ENCODE assay signal across 1 cellular context in genomic region chr6:36131517-36132220, GRCh38.
TF ChIP-seq lines count a peak whose summit lies in the region.

No MANE protein-coding gene starts in this region.

TF ChIP-seq in K562, 482 proteins besides CTCF, POLR2A, EP300 and RAD21 (continued from another document and continues in another):
- no peak for TF ChIP-seq AFF4 (CRISPR knock-in tag; IDR thresholded peaks at IDR 0.05)
- no peak for TF ChIP-seq ID3 (CRISPR knock-in tag; IDR thresholded peaks at IDR 0.05)
- 0 out of 2 replicates have a peak, but pooled peaks have one; percentile 43 for TF ChIP-seq ID3 (tag; IDR thresholded peaks at IDR 0.05)
- TF ChIP-seq HNRNPL (IDR thresholded peaks at IDR 0.05; ENCODE audit: low read depth, low read length) = no peak
- TF ChIP-seq DEAF1 (CRISPR knock-in tag; IDR thresholded peaks at IDR 0.05) = no peak
- TF ChIP-seq ZNF165 (CRISPR knock-in tag; IDR thresholded peaks at IDR 0.05; ENCODE audit: borderline replicate concordance) = no peak
- no peak for TF ChIP-seq TCF15 (CRISPR knock-in tag; IDR thresholded peaks at IDR 0.05)
- TF ChIP-seq TCFL5 (CRISPR knock-in tag; conservative IDR thresholded peaks at IDR 0.05) = no peak
- TF ChIP-seq ADNP (tag; IDR thresholded peaks at IDR 0.05) = no peak
- TF ChIP-seq TAF15 (IDR thresholded peaks at IDR 0.05; ENCODE audit: low read depth, low read length) = no peak
- TF ChIP-seq HCFC1 (IDR thresholded peaks at IDR 0.05; ENCODE audit: low read depth, low read length) = no peak
- TF ChIP-seq STAT5B (CRISPR knock-in tag; IDR thresholded peaks at IDR 0.05) = no peak
- peak; percentile 97 for TF ChIP-seq MEIS2 (IDR thresholded peaks at IDR 0.05; ENCODE audit: partially characterized antibody)
- TF ChIP-seq ZBTB33 (CRISPR knock-in tag; IDR thresholded peaks at IDR 0.05) = no peak
- no peak for TF ChIP-seq ELK3 (CRISPR knock-in tag; IDR thresholded peaks at IDR 0.05)
- TF ChIP-seq HMG20A (CRISPR knock-in tag; conservative IDR thresholded peaks at IDR 0.05) = no peak
- no peak for TF ChIP-seq FOS (IDR thresholded peaks at IDR 0.05; ENCODE audit: extremely low read depth, insufficient read length)
- TF ChIP-seq JUN (IDR thresholded peaks at IDR 0.05; ENCODE audit: borderline replicate concordance, low read depth, low read length) = peak; percentile 38; the same call in 1 of the 2 replicates
- no peak for TF ChIP-seq JUN (CRISPR knock-in tag; IDR thresholded peaks at IDR 0.05; ENCODE audit: borderline replicate concordance)
- TF ChIP-seq MITF (IDR thresholded peaks at IDR 0.05) = peak; percentile 80
- no peak for TF ChIP-seq SP1 (CRISPR knock-in tag; IDR thresholded peaks at IDR 0.05)
- peak; percentile 69 for TF ChIP-seq CXXC5 (CRISPR knock-in tag; IDR thresholded peaks at IDR 0.05)
- TF ChIP-seq RCOR1 (IDR thresholded peaks at IDR 0.05; ENCODE audit: borderline replicate concordance in 1 of 2, low read depth in 2 of 2, low read length in 2 of 2) = peak; percentile 89 to 100; a peak in 3 of 4 replicates
- no peak for TF ChIP-seq HBP1 (CRISPR knock-in tag; IDR thresholded peaks at IDR 0.05)
- TF ChIP-seq ERF (CRISPR knock-in tag; IDR thresholded peaks at IDR 0.05) = no peak
- TF ChIP-seq E4F1 (CRISPR knock-in tag; IDR thresholded peaks at IDR 0.05; ENCODE audit: borderline replicate concordance) = no peak
- TF ChIP-seq USF2 (CRISPR knock-in tag; IDR thresholded peaks at IDR 0.05) = peak; percentile 67
- peak; percentile 77 for TF ChIP-seq RAD51 (IDR thresholded peaks at IDR 0.05; ENCODE audit: borderline replicate concordance, low read depth)
- no peak for TF ChIP-seq LCOR (CRISPR knock-in tag; IDR thresholded peaks at IDR 0.05)
- no peak for TF ChIP-seq KDM2B (CRISPR knock-in tag; IDR thresholded peaks at IDR 0.05)
- peak; percentile 52; the same call in 1 of the 2 replicates for TF ChIP-seq ARID1B (IDR thresholded peaks at IDR 0.05)
- no peak for TF ChIP-seq CGGBP1 (CRISPR knock-in tag; IDR thresholded peaks at IDR 0.05)
- TF ChIP-seq ZNF184 (CRISPR knock-in tag; IDR thresholded peaks at IDR 0.05) = no peak
- TF ChIP-seq ZMIZ1 (IDR thresholded peaks at IDR 0.05; ENCODE audit: low read depth in 2 of 2, low read length in 2 of 2) = 0 out of 4 replicates have a peak, but pooled peaks of 1 of the 2 experiments have one; percentile 24
- no peak for TF ChIP-seq ZNF23 (CRISPR knock-in tag; IDR thresholded peaks at IDR 0.05)
- no peak for TF ChIP-seq KDM5B (IDR thresholded peaks at IDR 0.05; ENCODE audit: insufficient replicate concordance, low read depth, low read length)
- TF ChIP-seq KAT2B (IDR thresholded peaks at IDR 0.05; ENCODE audit: low read depth, low read length) = no peak
- no peak for TF ChIP-seq E2F4 (CRISPR knock-in tag; IDR thresholded peaks at IDR 0.05; ENCODE audit: low read depth)
- TF ChIP-seq ZNF143 (CRISPR knock-in tag; IDR thresholded peaks at IDR 0.05) = no peak
